8 cellular contexts compared by ENCODE assay signal in the genomic region with DNA sequence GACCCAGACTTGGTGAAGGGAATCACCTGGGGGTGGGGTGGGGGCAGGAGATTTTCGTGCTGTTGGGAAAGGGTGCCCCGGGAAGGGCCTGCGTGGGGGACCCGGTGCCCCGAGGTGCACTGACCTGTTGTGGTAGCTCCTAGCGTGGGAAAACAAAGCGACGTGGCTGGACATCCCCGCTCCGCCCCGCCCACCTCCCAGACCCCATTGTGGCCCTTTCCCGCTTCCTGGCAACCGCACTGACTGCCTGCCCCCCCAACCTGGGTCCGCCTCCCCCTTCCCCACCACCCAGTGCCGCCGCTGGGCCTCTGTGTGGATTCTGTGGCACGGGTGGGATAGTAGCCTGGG. TPM values are rescaled to one million over a fixed set of nuclear protein-coding genes. Genes with fewer than 3 reads are reported as not detected.
A peak's percentile ranks its signal among the peaks of the same experiment; 100 is the strongest.
DNase-seq lines count a peak whose midpoint lies in the region; ATAC-seq and TF ChIP-seq lines count a peak whose summit lies in the region.

No MANE protein-coding gene starts in this region.

- peak; percentile 38 for TF ChIP-seq POLR2A in GM19099 (IDR thresholded peaks at IDR 0.05; ENCODE audit: extremely low read depth, insufficient read length, low read depth)

- H3K4me3 ChIP-seq in skeletal muscle cell (ENCODE audit: low read depth, low read length) = peak overlapping the region; percentile 54

- ATAC-seq in foreskin keratinocyte (no peak), HG03571 (IDR thresholded peaks at IDR 0.05; ENCODE audit: unreplicated experiment) (no peak), HG02623 (IDR thresholded peaks at IDR 0.05; ENCODE audit: unreplicated experiment) (no peak)

- TF ChIP-seq CTCF in VCaP (conservative IDR thresholded peaks at IDR 0.05) (no peak), foreskin keratinocyte (conservative IDR thresholded peaks at IDR 0.05) (no peak)

- H3K4me1 ChIP-seq in foreskin keratinocyte = no peaks in the 10 kb centered on the region

- peak overlapping the region; percentile 71 for H3K27ac ChIP-seq in VCaP
- H3K27ac ChIP-seq in foreskin keratinocyte = peak overlapping the region; percentile 98

- no peak for DNase-seq in foreskin keratinocyte
- no peak for DNase-seq in skeletal muscle cell (ENCODE audit: low read depth)
- DNase-seq in HT-29 (ENCODE audit: low spot score) = no peak
- no peak for DNase-seq in NCI-H1092 (lab: John Stamatoyannopoulos, UW)

- H3K27me3 ChIP-seq in foreskin keratinocyte = no peaks in the 10 kb centered on the region

RNA-seq across cellular contexts. Expression of a gene that starts 2.5 kb away (rescaled TPM):
- 46.6 and 56.6 TPM in 2 replicates for total RNA-seq in foreskin keratinocyte
- 50.0 and 66.5 TPM in 2 replicates for polyA plus RNA-seq in foreskin keratinocyte
- 6.9 and 7.4 TPM in 2 replicates for total RNA-seq in HT-29 (2014; rRNA removed; shearing (Covaris generic))

RNA-seq across cellular contexts. Expression of a gene that starts 6.9 kb away (rescaled TPM):
- total RNA-seq in foreskin keratinocyte = 1.3 and 1.9 TPM in 2 replicates
- polyA plus RNA-seq in foreskin keratinocyte = 1.5 and 1.8 TPM in 2 replicates
- 5.0 and 5.5 TPM in 2 replicates for total RNA-seq in HT-29 (2014; rRNA removed; shearing (Covaris generic))

RNA-seq across cellular contexts. Expression of a gene that starts 13.4 kb away (rescaled TPM):
- not detected in 2 replicates for total RNA-seq in foreskin keratinocyte
- 0.02 TPM in 1 of 2 replicates, not detected in the other for polyA plus RNA-seq in foreskin keratinocyte
- not detected in 2 replicates for total RNA-seq in HT-29 (2014; rRNA removed; shearing (Covaris generic))

RNA-seq across cellular contexts. Expression of a gene that starts 24.3 kb away (rescaled TPM):
- total RNA-seq in foreskin keratinocyte = 66.6 and 68.4 TPM in 2 replicates
- polyA plus RNA-seq in foreskin keratinocyte = 54.9 and 56.9 TPM in 2 replicates
- 87.9 and 88.8 TPM in 2 replicates for total RNA-seq in HT-29 (2014; rRNA removed; shearing (Covaris generic))

RNA-seq across cellular contexts. Expression of a gene that starts 24.8 kb away (rescaled TPM):
- 39.3 and 44.0 TPM in 2 replicates for total RNA-seq in foreskin keratinocyte
- 56.2 and 65.4 TPM in 2 replicates for polyA plus RNA-seq in foreskin keratinocyte
- 52.8 and 53.2 TPM in 2 replicates for total RNA-seq in HT-29 (2014; rRNA removed; shearing (Covaris generic))
